ENCODE assay signal across 14 cellular contexts in genomic region chr15:63133786-63134185, GRCh38. TPM values are rescaled to one million over a fixed set of nuclear protein-coding genes. Genes with fewer than 3 reads are reported as not detected.
DNase-seq lines count a peak whose midpoint lies in the region; FAIRE-seq and TF ChIP-seq lines count a peak whose summit lies in the region.
"Had no signal": no experiment of that assay in that cellular context is flagged by ENCODE, and none has a peak within 500 bp of the region (broad histone marks: within the 10 kb centered on the region; RNA-seq: fewer than 3 reads in every experiment).

No MANE protein-coding gene starts in this region.

- H3K36me3 ChIP-seq in BJ (ENCODE audit: control insufficient read depth, insufficient read depth, low read length) (peaks cover 5% of the 10 kb centered on the region), adrenal gland (replicated peaks in 1 of 2) (peaks cover 0 to 22% of the 10 kb centered on the region in 2 donors), fibroblast of lung (ENCODE audit: control insufficient read depth, insufficient read depth, low read length) (peaks cover 1% of the 10 kb centered on the region), small intestine (ENCODE audit: control insufficient read depth in 2 of 2, insufficient read depth in 2 of 2, low read length in 2 of 2) (no peaks in the 10 kb centered on the region)

- no peaks in the 10 kb centered on the region for H3K27me3 ChIP-seq in BJ (ENCODE audit: control insufficient read depth, insufficient read depth, low read length)
- no peaks in the 10 kb centered on the region for H3K27me3 ChIP-seq in adrenal gland
- H3K27me3 ChIP-seq in fibroblast of lung (ENCODE audit: control insufficient read depth, insufficient read depth, low read length) = no peaks in the 10 kb centered on the region
- H3K27me3 ChIP-seq in small intestine (ENCODE audit: control insufficient read depth in 2 of 2, insufficient read depth in 2 of 2, low read length in 2 of 2) = no peaks in the 10 kb centered on the region

- H2AFZ ChIP-seq in fibroblast of lung (ENCODE audit: low read length) = no peak overlapping the region

- TF ChIP-seq CTCF in BJ (IDR thresholded peaks at IDR 0.05; ENCODE audit: insufficient read depth, low read depth, low read length) (no peak), adrenal gland (IDR thresholded peaks at IDR 0.05) (no peak), fibroblast of lung (conservative IDR thresholded peaks at IDR 0.05 in 1 of 2, IDR thresholded peaks at IDR 0.05 in 1 of 2; ENCODE audit: low read depth in 1 of 2, low read length in 2 of 2) (no peak)

- peak overlapping the region; percentile 38 for H3K4me2 ChIP-seq in fibroblast of lung (ENCODE audit: extremely low read depth, insufficient read depth, low read length)

- H3K4me1 ChIP-seq in adrenal gland (replicated peaks in 1 of 2) (peaks cover 16 to 25% of the 10 kb centered on the region in 2 donors), fibroblast of lung (ENCODE audit: control insufficient read depth, extremely low read depth, insufficient read depth, low read length) (peaks cover 10% of the 10 kb centered on the region), small intestine (ENCODE audit: control insufficient read depth in 2 of 2, insufficient read depth in 1 of 2, low read depth in 1 of 2, low read length in 1 of 2) (no peaks in the 10 kb centered on the region)

- H3K4me3 ChIP-seq in BJ (ENCODE audit: low read depth, low read length) (no peak overlapping the region), adrenal gland (no peak overlapping the region), fibroblast of lung (replicated peaks in 1 of 4; ENCODE audit: control extremely low read depth in 1 of 4, insufficient read depth in 1 of 4, low read depth in 3 of 4, low read length in 4 of 4) (no peak overlapping the region), small intestine (ENCODE audit: low read depth in 1 of 2, low read length in 2 of 2) (no peak overlapping the region)

- POLR2A ChIA-PET in BJ (lab: Charles Lee) = interaction anchor here (0.6 kb wide), 1 partner anchor 19 kb away, joined by 3 read pairs; no protein-coding TSS in a partner anchor

- peak overlapping the region; percentile 42 to 94 (median 65) for H3K27ac ChIP-seq in adrenal gland
- H3K27ac ChIP-seq in fibroblast of lung (ENCODE audit: insufficient read depth, low read length) = no peak overlapping the region
- H3K27ac ChIP-seq in small intestine (ENCODE audit: low read depth in 1 of 2, low read length in 1 of 2) = no peak overlapping the region
- H3K27ac ChIP-seq in caudate nucleus (ENCODE audit: low read depth, low read length) = no peak overlapping the region

- FAIRE-seq in small intestine (lab: Jason Lieb, UNC) = peak; percentile 23

- CTCF ChIA-PET in BJ (lab: Yijun Ruan, JAX) = interaction anchor here (0.8 to 1.0 kb wide), 2 partner anchors 9 to 215 kb away, joined by 3 read pairs; no protein-coding TSS in a partner anchor

- WGBS in adrenal gland, 4 donors = 49 to 72% (median 60%) methylated on average over 1 of the region's 1 CpG
- WGBS in small intestine, 3 donors = 62 to 92% (median 88%) methylated on average over 1 of the region's 1 CpG

- peaks cover 4% of the 10 kb centered on the region for H3K79me2 ChIP-seq in fibroblast of lung (ENCODE audit: control insufficient read depth, insufficient read depth, low read length)

- no peaks in the 10 kb centered on the region for H4K20me1 ChIP-seq in fibroblast of lung (ENCODE audit: control insufficient read depth, extremely low read depth, insufficient read depth, low read length)

- intact Hi-C loops in adrenal gland (cut with DNase I) = no loop called here

- no peak overlapping the region for H3K9ac ChIP-seq in fibroblast of lung (ENCODE audit: insufficient read depth, low read length)

- peak; percentile 77 for DNase-seq in BJ (ENCODE audit: low read depth)
- DNase-seq in adrenal gland = no peak
- DNase-seq in fibroblast of lung (ENCODE audit: low read depth in 2 of 2) = peak; percentile 76 to 79
- DNase-seq in small intestine = no peak
- no peak for DNase-seq in effector CD8-positive, alpha-beta T cell (lab: John Stamatoyannopoulos, UW)
- DNase-seq in stimulated activated CD4-positive, alpha-beta T cell treated with anti-CD3 and anti-CD28 coated beads, Interleukin-15, amount 100 ng/mL, for 24 hours = no peak
- no peak for DNase-seq in NCI-H2029 treated with DMSO at 0.1 percent for 48 hours (lab: John Stamatoyannopoulos, UW)
- DNase-seq in caudate nucleus (lab: John Stamatoyannopoulos, UW) = no peak
- DNase-seq: activated naive CD4-positive, alpha-beta T cell treated with Interleukin-2 at 50 U/mL for 16 hours; AML-193; Karpas-422; left ventricle myocardium superior; natural killer cell; stimulated activated CD4-positive, alpha-beta T cell treated with anti-CD3 and anti-CD28 coated beads, Interleukin-4, amount 100 ng/mL, for 24 hours had no signal

- TF ChIP-seq POLR2A in adrenal gland (IDR thresholded peaks at IDR 0.05) = no peak

- H3K9me3 ChIP-seq in adrenal gland (replicated peaks in 1 of 3) = no peaks in the 10 kb centered on the region
- H3K9me3 ChIP-seq in fibroblast of lung (ENCODE audit: control insufficient read depth, insufficient read depth, low read depth, low read length) = no peaks in the 10 kb centered on the region
- H3K9me3 ChIP-seq in small intestine (ENCODE audit: control insufficient read depth, low read depth) = no peaks in the 10 kb centered on the region

RNA-seq across cellular contexts. Expression of gene LACTB, which starts 12.1 kb away (rescaled TPM):
- polyA plus RNA-seq in BJ (2011; rRNA removed) (8.1 and 19.8 TPM in 2 replicates), adrenal gland (10 to 100 TPM; 15.4 to 68.2 (median 19.7) TPM), fibroblast of lung (39.2 and 42.8 TPM in 2 replicates), small intestine (10 to 100 TPM; 13.9 to 26.7 (median 26.2) TPM)
- polyA minus RNA-seq in BJ (2011; rRNA and poly(A)+ RNA removed) = 3.2 and 3.3 TPM in 2 replicates
- total RNA-seq in adrenal gland (10 to 100 TPM; 25.3 to 41.2 (median 33.4) TPM), fibroblast of lung (22.6 and 29.2 TPM in 2 replicates)
- 32.9 and 33.7 TPM in 2 replicates for polyA plus RNA-seq in fibroblast of lung (2012)
- 2.3 TPM in 1 of 2 replicates, not detected in the other for polyA minus RNA-seq in fibroblast of lung (ENCODE audit: low replicate concordance)

RNA-seq across cellular contexts. Expression of gene RPS27L, which starts 23.5 kb away (rescaled TPM):
- polyA plus RNA-seq in BJ (2011; rRNA removed) = 171 and 490 TPM in 2 replicates
- 26.8 and 38.4 TPM in 2 replicates for polyA minus RNA-seq in BJ (2011; rRNA and poly(A)+ RNA removed)
- total RNA-seq in adrenal gland = 100 to 1,000 TPM in 6 of 8 donors, 10 to 100 TPM in 2; 45.1 to 259 (median 206) TPM
- 100 to 1,000 TPM; 172 to 193 (median 193) TPM for polyA plus RNA-seq in adrenal gland
- 400 and 482 TPM in 2 replicates for total RNA-seq in fibroblast of lung
- polyA plus RNA-seq in fibroblast of lung = 402 and 481 TPM in 2 replicates
- polyA plus RNA-seq in fibroblast of lung (2012) = 535 and 690 TPM in 2 replicates
- 7.7 and 21.1 TPM in 2 replicates for polyA minus RNA-seq in fibroblast of lung (ENCODE audit: low replicate concordance)
- 100 to 1,000 TPM; 146 to 612 (median 505) TPM for polyA plus RNA-seq in small intestine

RNA-seq across cellular contexts. Expression of gene RAB8B, which starts 55.6 kb away (rescaled TPM):
- polyA plus RNA-seq in BJ (2011; rRNA removed) (16.4 and 39.7 TPM in 2 replicates), adrenal gland (10 to 100 TPM in 1 of 3 donors, 1 to 10 TPM in 2; 5.2 to 41.1 (median 8.4) TPM), fibroblast of lung (107 and 112 TPM in 2 replicates), small intestine (10 to 100 TPM in 2 of 3 donors, 1 to 10 TPM in 1; 9.8 to 14.5 (median 13.2) TPM)
- 10.7 and 16.4 TPM in 2 replicates for polyA minus RNA-seq in BJ (2011; rRNA and poly(A)+ RNA removed)
- total RNA-seq in adrenal gland (10 to 100 TPM; 29.9 to 54.4 (median 36.3) TPM), fibroblast of lung (111 and 184 TPM in 2 replicates)
- polyA plus RNA-seq in fibroblast of lung (2012) = 52.4 and 57.7 TPM in 2 replicates
- polyA minus RNA-seq in fibroblast of lung (ENCODE audit: low replicate concordance) = 12.1 and 16.7 TPM in 2 replicates

Comparison
In these comparisons a context has a peak if more than half of its experiments do, and no peak if none do; other contexts are left out.
1. DNase-seq: peak in BJ (single experiment) and fibroblast of lung (2 of 2); none in adrenal gland (0 of 7), small intestine (single experiment), effector CD8-positive, alpha-beta T cell (single experiment), stimulated activated CD4-positive, alpha-beta T cell treated with anti-CD3 and anti-CD28 coated beads, Interleukin-15, amount 100 ng/mL, for 24 hours (single experiment), NCI-H2029 treated with DMSO at 0.1 percent for 48 hours (single experiment) and caudate nucleus (0 of 61).
2. H3K27ac ChIP-seq: peak in adrenal gland (5 of 5); none in fibroblast of lung (single experiment), small intestine (0 of 2) and caudate nucleus (single experiment).